ENCODE assay signal across 9 cellular contexts in the genomic region with DNA sequence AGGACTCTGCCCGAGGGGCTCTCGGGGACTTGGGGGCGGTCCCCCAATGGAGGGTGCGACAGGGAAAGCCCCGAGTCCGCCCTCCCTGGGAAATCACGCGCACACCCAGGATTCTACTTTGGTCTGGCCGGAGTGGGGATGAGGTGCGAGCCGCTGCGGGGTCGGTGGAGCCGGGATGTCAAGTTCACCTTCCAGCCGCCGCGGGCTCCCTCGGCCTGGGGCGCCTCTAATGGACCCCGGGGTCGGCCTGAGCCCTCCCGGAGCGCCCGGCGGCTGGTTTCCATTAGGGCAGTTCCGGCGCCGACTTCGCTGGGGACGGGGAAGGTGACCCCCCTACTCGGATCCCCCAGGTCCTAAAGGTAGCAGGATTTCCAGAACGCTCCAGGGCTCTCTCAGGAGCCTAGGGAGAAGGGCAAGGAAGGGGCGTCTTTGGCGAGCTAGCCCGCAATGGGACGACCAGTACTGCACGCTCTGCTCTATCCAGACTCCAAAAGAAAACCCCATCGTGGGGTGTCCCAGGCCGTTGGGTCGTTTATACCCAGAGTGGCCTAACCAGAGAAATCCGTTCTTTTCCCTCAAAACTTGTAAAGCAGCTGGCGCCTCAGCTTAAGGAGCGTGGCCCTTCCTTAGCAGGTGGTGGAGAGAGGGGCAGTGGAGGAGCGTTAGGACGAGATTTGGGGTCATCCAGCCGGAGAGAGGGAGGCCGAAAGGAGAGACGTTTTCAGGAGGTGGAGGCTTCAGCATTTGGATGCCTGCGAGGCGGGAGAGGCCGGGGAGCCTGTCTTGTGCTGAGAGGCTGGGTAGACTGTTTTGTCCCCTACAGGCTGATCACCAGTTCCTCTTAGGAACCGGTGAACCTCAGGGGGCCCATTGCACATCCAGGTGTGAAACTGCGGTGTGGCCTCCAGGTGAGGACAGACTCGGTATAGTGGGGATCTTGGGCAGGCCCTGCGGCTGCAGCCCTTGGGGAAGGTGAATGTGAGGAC. TPM values are rescaled to one million over a fixed set of nuclear protein-coding genes. Genes with fewer than 3 reads are reported as not detected.
DNase-seq lines count a peak whose midpoint lies in the region; ATAC-seq and TF ChIP-seq lines count a peak whose summit lies in the region.
"Had no signal": no experiment of that assay in that cellular context is flagged by ENCODE, and none has a peak within 500 bp of the region (broad histone marks: within the 10 kb centered on the region; RNA-seq: fewer than 3 reads in every experiment).

No MANE protein-coding gene starts in this region.

- H3K36me3 Mint-ChIP-seq in HFFc6 (ENCODE audit: low read depth): no peaks in the 10 kb centered on the region
- H3K36me3 Mint-ChIP-seq in activated naive CD8-positive, alpha-beta T cell: no peaks in the 10 kb centered on the region

- TF ChIP-seq CTCF in HFFc6 (IDR thresholded peaks at IDR 0.05) (no peak), GM13976 (IDR thresholded peaks at IDR 0.05; ENCODE audit: borderline replicate concordance, control extremely low read depth, extremely low read depth, insufficient read depth, missing control alignments) (no peak)

- no peak for ATAC-seq in GM18519 (IDR thresholded peaks at IDR 0.05; ENCODE audit: low FRiP score, unreplicated experiment)

- no peak for DNase-seq in HFFc6
- DNase-seq in skeletal muscle cell (ENCODE audit: low read depth): no peak
- no peak for DNase-seq in GM13976 (ENCODE audit: low spot score)
- no peak for DNase-seq in NCI-H2029 treated with DMSO at 0.1 percent for 48 hours (lab: John Stamatoyannopoulos, UW)
- no peak for DNase-seq in HK-2 (ENCODE audit: unreplicated experiment)

- H3K27me3 Mint-ChIP-seq in HFFc6 (ENCODE audit: insufficient read depth): peaks cover 66% of the 10 kb centered on the region
- H3K27me3 Mint-ChIP-seq in activated naive CD8-positive, alpha-beta T cell: peaks cover 11% of the 10 kb centered on the region

- no peaks in the 10 kb centered on the region for H3K9me3 Mint-ChIP-seq in HFFc6
- no peaks in the 10 kb centered on the region for H3K9me3 Mint-ChIP-seq in activated naive CD8-positive, alpha-beta T cell (ENCODE audit: low read depth)

- peaks cover 6% of the 10 kb centered on the region; the same call in 1 of the 2 replicates for H3K4me1 Mint-ChIP-seq in HFFc6 (ENCODE audit: low read depth)
- H3K4me1 Mint-ChIP-seq in activated naive CD8-positive, alpha-beta T cell (ENCODE audit: low read depth): peaks cover 36% of the 10 kb centered on the region

- peak overlapping the region; percentile 24; the same call in 1 of the 2 replicates for H3K4me3 Mint-ChIP-seq in HFFc6
- peak overlapping the region; percentile 48 for H3K4me3 Mint-ChIP-seq in activated naive CD8-positive, alpha-beta T cell

- H3K4me3 ChIP-seq in iPS-11a (ENCODE audit: low read depth, low read length): peak overlapping the region; percentile 77
- peak overlapping the region; percentile 40 for H3K4me3 ChIP-seq in skeletal muscle cell (ENCODE audit: low read depth, low read length)

- in situ Hi-C loops in GM13976 (cut with MboI; ENCODE audit: low sequenced_read_pairs, unreplicated experiment): no loop called here

- no peak overlapping the region for H3K27ac Mint-ChIP-seq in HFFc6
- no peak overlapping the region for H3K27ac Mint-ChIP-seq in activated naive CD8-positive, alpha-beta T cell

RNA-seq across cellular contexts. Expression of a gene that starts 0.9 kb away (rescaled TPM):
- not detected for total RNA-seq in HFFc6 (2021; fragmentation: NEBNext Ultra II Directional; extraction: Animal tissue kit (Norgen Biotek cat#: 25700))
- total RNA-seq: T-helper 1 cell treated with Interleukin-12 subunit alpha and Interleukin-12 subunit beta and Interleukin-4 antibody, amounts not matched to agents 30 ng/mL and 1 ng/mL, for 36 hours had no signal

RNA-seq across cellular contexts. Expression of a gene that starts 29.2 kb away (rescaled TPM):
- total RNA-seq in HFFc6 (2021; fragmentation: NEBNext Ultra II Directional; extraction: Animal tissue kit (Norgen Biotek cat#: 25700)): not detected
- total RNA-seq: T-helper 1 cell treated with Interleukin-12 subunit alpha and Interleukin-12 subunit beta and Interleukin-4 antibody, amounts not matched to agents 30 ng/mL and 1 ng/mL, for 36 hours had no signal
